Comparison of ENCODE assay signal across 19 cellular contexts in genomic region chr11:41457216-41458014, GRCh38. TPM values are rescaled to one million over a fixed set of nuclear protein-coding genes. Genes with fewer than 3 reads are reported as not detected.
"Had no signal": no experiment of that assay in that cellular context is flagged by ENCODE, and none has a peak within 500 bp of the region (broad histone marks: within the 10 kb centered on the region; RNA-seq: fewer than 3 reads in every experiment).

No MANE protein-coding gene starts in this region.

- H3K27me3 ChIP-seq: adrenal gland had no signal

- H3K36me3 ChIP-seq: adrenal gland had no signal

- H3K9me3 Mint-ChIP-seq: activated naive CD8-positive, alpha-beta T cell treated with anti-CD3 and anti-CD28 coated beads, Interleukin-2, amount 10 ng/mL, durations not matched to agents 7 days and 5 days; T-helper 1 cell treated with Interleukin-12 subunit alpha and Interleukin-12 subunit beta and Interleukin-4 antibody, amounts not matched to agents 30 μg/mL and 1 μg/mL, for 36 hours had no signal

- H3K4me3 Mint-ChIP-seq: activated CD8-positive, alpha-beta T cell treated with anti-CD3 and anti-CD28 coated beads, Interleukin-2, amount 10 ng/mL, durations not matched to agents 7 days and 5 days; activated naive CD8-positive, alpha-beta T cell treated with anti-CD3 and anti-CD28 coated beads, Interleukin-2, amount 10 ng/mL, durations not matched to agents 7 days and 5 days; T-helper 1 cell treated with Interleukin-12 subunit alpha and Interleukin-12 subunit beta and Interleukin-4 antibody, amounts not matched to agents 30 μg/mL and 1 μg/mL, for 36 hours had no signal

- H3K27ac ChIP-seq: adrenal gland, KMS-11, PC-9 had no signal

- H2AFZ ChIP-seq: PC-9 had no signal

- H3K4me1 Mint-ChIP-seq: activated naive CD8-positive, alpha-beta T cell treated with anti-CD3 and anti-CD28 coated beads, Interleukin-2, amount 10 ng/mL, durations not matched to agents 7 days and 5 days had no signal

- DNase-seq: activated CD4-positive, alpha-beta T cell treated with anti-CD3 and anti-CD28 coated beads for 48 hours; activated CD4-positive, alpha-beta T cell treated with anti-CD3 and anti-CD28 coated beads, Interleukin-2, amount 50 U/mL, for 4 hours; activated CD4-positive, CD25-positive, alpha-beta regulatory T cell treated with anti-CD3 and anti-CD28 coated beads, Interleukin-2, amount 50 U/mL, for 72 hours; activated CD8-positive, alpha-beta memory T cell treated with anti-CD3 and anti-CD28 coated beads, Interleukin-2, amount 50 U/mL, for 48 hours; activated CD8-positive, alpha-beta T cell treated with anti-CD3 and anti-CD28 coated beads, Interleukin-2, amount 10 ng/mL, durations not matched to agents 7 days and 5 days; activated naive CD4-positive, alpha-beta T cell treated with anti-CD3 and anti-CD28 coated beads, Interleukin-2, amount 50 U/mL, for 16 hours; activated naive CD8-positive, alpha-beta T cell treated with anti-CD3 and anti-CD28 coated beads, Interleukin-2, amount 10 ng/mL, durations not matched to agents 7 days and 5 days; activated T-cell treated with anti-CD3 and anti-CD28 coated beads, Interleukin-2, amount 50 U/mL, for 1 hour; adrenal gland; anterior cingulate cortex; MM.1S; NCI-H2081 treated with DMSO at 0.1 percent for 48 hours; NCI-H446; NCI-H524; PC-9; SHP77 treated with DMSO at 0.1 percent for 48 hours had no signal

- ATAC-seq: activated CD8-positive, alpha-beta T cell treated with anti-CD3 and anti-CD28 coated beads, Interleukin-2, amount 10 ng/mL, durations not matched to agents 7 days and 5 days had no signal

- H3K4me3 ChIP-seq: PC-9 had no signal

- H3K4me1 ChIP-seq: adrenal gland had no signal

- H3K36me3 Mint-ChIP-seq: activated naive CD8-positive, alpha-beta T cell treated with anti-CD3 and anti-CD28 coated beads, Interleukin-2, amount 10 ng/mL, durations not matched to agents 7 days and 5 days had no signal

- H3K9me3 ChIP-seq: adrenal gland had no signal

- H3K27ac Mint-ChIP-seq: activated CD8-positive, alpha-beta T cell treated with anti-CD3 and anti-CD28 coated beads, Interleukin-2, amount 10 ng/mL, durations not matched to agents 7 days and 5 days; activated naive CD8-positive, alpha-beta T cell treated with anti-CD3 and anti-CD28 coated beads, Interleukin-2, amount 10 ng/mL, durations not matched to agents 7 days and 5 days; T-helper 1 cell treated with Interleukin-12 subunit alpha and Interleukin-12 subunit beta and Interleukin-4 antibody, amounts not matched to agents 30 μg/mL and 1 μg/mL, for 36 hours had no signal

RNA-seq across cellular contexts. Expression of gene LRRC4C, which starts 2.0 kb away (rescaled TPM):
- total RNA-seq: activated CD8-positive, alpha-beta T cell treated with anti-CD3 and anti-CD28 coated beads, Interleukin-2, amount 10 ng/mL, durations not matched to agents 7 days and 5 days; activated naive CD8-positive, alpha-beta T cell treated with anti-CD3 and anti-CD28 coated beads, Interleukin-2, amount 10 ng/mL, durations not matched to agents 7 days and 5 days; PC-9; SK-MEL-5 had no signal
